ENCODE assay signal across 9 cellular contexts in the genomic region with DNA sequence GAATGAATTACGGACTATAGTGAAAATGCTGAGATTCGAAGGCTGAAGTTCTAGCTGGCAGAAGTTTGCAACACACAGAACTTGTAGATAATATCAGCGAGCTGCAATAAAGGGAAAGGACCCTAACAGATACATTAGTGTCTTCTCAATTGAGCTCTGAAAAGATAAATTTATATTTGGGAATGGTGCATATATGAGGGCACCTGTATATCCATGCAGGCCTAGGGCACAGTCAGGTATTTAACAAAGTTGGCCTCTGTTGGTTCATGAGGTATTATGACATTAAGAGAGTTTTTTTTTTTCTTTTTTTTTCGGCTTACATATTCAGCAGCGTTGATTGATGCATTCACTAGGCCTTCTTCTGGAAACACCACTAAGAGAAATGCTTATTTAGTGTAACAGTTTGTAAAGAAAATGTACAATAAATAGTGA. TPM values are rescaled to one million over a fixed set of nuclear protein-coding genes. Genes with fewer than 3 reads are reported as not detected.
DNase-seq lines count a peak whose midpoint lies in the region; ATAC-seq, FAIRE-seq and TF ChIP-seq lines count a peak whose summit lies in the region.
"Had no signal": no experiment of that assay in that cellular context is flagged by ENCODE, and none has a peak within 500 bp of the region (broad histone marks: within the 10 kb centered on the region; RNA-seq: fewer than 3 reads in every experiment).

No MANE protein-coding gene starts in this region.

- ATAC-seq in HG03354 (IDR thresholded peaks at IDR 0.05; ENCODE audit: poor library complexity, severe bottlenecking, unreplicated experiment): no peak
- no peak for ATAC-seq in HG02852 (IDR thresholded peaks at IDR 0.05; ENCODE audit: unreplicated experiment)

- no peak overlapping the region for H2AFZ ChIP-seq in endothelial cell of umbilical vein (ENCODE audit: low read depth, low read length)

- TF ChIP-seq POLR2A in Peyer's patch (IDR thresholded peaks at IDR 0.05) (no peak), endothelial cell of umbilical vein (IDR thresholded peaks at IDR 0.05; ENCODE audit: low read depth, low read length) (no peak), ovary (IDR thresholded peaks at IDR 0.05) (no peak)

- peaks cover 0 to 3% (median 0%) of the 10 kb centered on the region in 7 donors for H3K9me3 Mint-ChIP-seq in CD14-positive monocyte

- H3K27me3 Mint-ChIP-seq in CD14-positive monocyte (ENCODE audit: low read depth in 3 of 3): peaks cover 7 to 18% (median 10%) of the 10 kb centered on the region in 3 donors

- CTCF ChIA-PET in endothelial cell of umbilical vein (lab: Charles Lee): interaction anchor here (0.7 to 2.7 kb wide), 2 partner anchors 35 to 369 kb away, joined by 3 to 9 read pairs; no protein-coding TSS in a partner anchor

- H3K9me3 ChIP-seq in Peyer's patch (no peaks in the 10 kb centered on the region), endothelial cell of umbilical vein (replicated peaks; ENCODE audit: control insufficient read depth, insufficient read depth, low read length) (no peaks in the 10 kb centered on the region), ovary (no peaks in the 10 kb centered on the region)

- WGBS in ovary, 3 donors: 36 to 54% (median 45%) methylated on average over 5 of the region's 5 CpGs

- peaks cover 4% of the 10 kb centered on the region for H4K20me1 ChIP-seq in endothelial cell of umbilical vein (replicated peaks; ENCODE audit: control insufficient read depth, extremely low read depth, insufficient read depth, low read length)

- no peak overlapping the region for H3K27ac Mint-ChIP-seq in CD14-positive monocyte

- H3K27me3 ChIP-seq in Peyer's patch (no peaks in the 10 kb centered on the region), endothelial cell of umbilical vein (ENCODE audit: control insufficient read depth in 2 of 2, insufficient read depth in 2 of 2, low read length in 2 of 2) (no peaks in the 10 kb centered on the region), ovary (no peaks in the 10 kb centered on the region)

- TF ChIP-seq CTCF in Peyer's patch (IDR thresholded peaks at IDR 0.05): no peak
- no peak for TF ChIP-seq CTCF in endothelial cell of umbilical vein (IDR thresholded peaks at IDR 0.05; ENCODE audit: extremely low read depth in 1 of 2, insufficient read depth in 1 of 2, low read depth in 1 of 2, low read length in 2 of 2)
- no peak for TF ChIP-seq CTCF in ovary (IDR thresholded peaks at IDR 0.05)
- TF ChIP-seq CTCF in CD14-positive monocyte (IDR thresholded peaks at IDR 0.05): no peak

- H3K27ac ChIP-seq in Peyer's patch: peak overlapping the region in 1 of 4 donors; percentile 93
- peak overlapping the region; percentile 60 for H3K27ac ChIP-seq in endothelial cell of umbilical vein (ENCODE audit: insufficient read depth, low read depth, low read length)
- H3K27ac ChIP-seq in ovary: no peak overlapping the region

- intact Hi-C loops in endothelial cell of umbilical vein (cut with micrococcal nuclease) (loop anchor here (5.0 kb wide), 1 partner anchor 233 kb away; no protein-coding TSS in a partner anchor), ovary (cut with DNase I) (loop anchor here in 3 of 4 donors (5.0 to 10.0 kb wide), 2 partner anchors 98 to 100 kb away; no protein-coding TSS in a partner anchor), CD14-positive monocyte (cut with micrococcal nuclease) (loop anchor here in 1 of 2 donors (5.0 kb wide), 1 partner anchor 37 kb away; no protein-coding TSS in a partner anchor)

- POLR2A ChIA-PET in endothelial cell of umbilical vein (lab: Charles Lee): interaction anchor here (0.8 kb wide), 1 partner anchor 72 kb away, joined by 7 read pairs; no protein-coding TSS in a partner anchor

- TF ChIP-seq EP300 in ovary (IDR thresholded peaks at IDR 0.05): no peak

- no peak for FAIRE-seq in endothelial cell of umbilical vein (lab: Jason Lieb, UNC)

- peak overlapping the region; percentile 87 for H3K9ac ChIP-seq in endothelial cell of umbilical vein (replicated peaks; ENCODE audit: extremely low read depth, insufficient read depth, low read length)

- peaks cover 18 to 19% of the 10 kb centered on the region in 2 donors for H3K36me3 Mint-ChIP-seq in CD14-positive monocyte

- H3K4me2 ChIP-seq in endothelial cell of umbilical vein (ENCODE audit: insufficient read depth, low read length): peak overlapping the region; percentile 98

- H3K4me1 ChIP-seq in Peyer's patch (peaks cover 0 to 35% (median 6%) of the 10 kb centered on the region in 4 donors), endothelial cell of umbilical vein (ENCODE audit: control insufficient read depth, extremely low read depth, insufficient read depth, low read length) (peaks cover 38% of the 10 kb centered on the region), ovary (ENCODE audit: insufficient read depth) (peaks cover 4% of the 10 kb centered on the region)

- dilution Hi-C loops in endothelial cell of umbilical vein (cut with MboI; ENCODE audit: extremely low pct_ligation_motif_present, low sequenced_read_pairs): no loop called here

- no TSS peak for BruUV-seq in endothelial cell of umbilical vein (replicated peaks; lab: Mats Ljungman, UMichigan)

- H3K36me3 ChIP-seq in Peyer's patch (peaks cover 0 to 12% (median 0%) of the 10 kb centered on the region in 3 donors), endothelial cell of umbilical vein (ENCODE audit: control insufficient read depth in 2 of 2, extremely low read depth in 1 of 2, insufficient read depth in 2 of 2, low read length in 2 of 2) (peaks cover 3 to 5% of the 10 kb centered on the region in 2 experiments), ovary (no peaks in the 10 kb centered on the region)

- H3K79me2 ChIP-seq in endothelial cell of umbilical vein (ENCODE audit: control insufficient read depth, insufficient read depth, low read length): peaks cover 58% of the 10 kb centered on the region

- peak overlapping the region in 1 of 2 donors; percentile 93 for H3K4me3 Mint-ChIP-seq in CD14-positive monocyte

- H3K4me1 Mint-ChIP-seq in CD14-positive monocyte: peaks cover 42% of the 10 kb centered on the region

- H3K9me1 ChIP-seq in endothelial cell of umbilical vein (replicated peaks; ENCODE audit: control insufficient read depth, extremely low read depth, insufficient read depth, low read length): no peaks in the 10 kb centered on the region

- peak; percentile 16 for DNase-seq in DMS114 treated with DMSO at 0.1 percent for 48 hours (lab: John Stamatoyannopoulos, UW; ENCODE audit: unreplicated experiment)
- DNase-seq in Peyer's patch: no peak
- peak; percentile 67 for DNase-seq in endothelial cell of umbilical vein (ENCODE audit: low read depth, low spot score)
- no peak for DNase-seq in ovary
- no peak for DNase-seq in amygdala (lab: John Stamatoyannopoulos, UW)
- DNase-seq in CD14-positive monocyte (ENCODE audit: low spot score): no peak
- DNase-seq: NCI-H1930 had no signal

- H3K4me3 ChIP-seq in Peyer's patch: peak overlapping the region in 3 of 4 donors; percentile 2 to 96 (median 85)
- H3K4me3 ChIP-seq in endothelial cell of umbilical vein (replicated peaks in 1 of 3; ENCODE audit: insufficient read depth in 1 of 3, low read depth in 1 of 3, low read length in 3 of 3): peak overlapping the region; percentile 72 to 94 (median 91)
- peak overlapping the region; percentile 71 for H3K4me3 ChIP-seq in ovary

TF ChIP-seq in endothelial cell of umbilical vein, 7 proteins besides CTCF, POLR2A, EP300 and RAD21:
- TF ChIP-seq JUN (IDR thresholded peaks at IDR 0.05; ENCODE audit: borderline replicate concordance, insufficient read depth, insufficient read length, low read depth): no peak
- no peak for TF ChIP-seq POLR2AphosphoS5 (IDR thresholded peaks at IDR 0.05; ENCODE audit: insufficient read depth, low read depth, low read length)
- no peak for TF ChIP-seq FOS (IDR thresholded peaks at IDR 0.05; ENCODE audit: borderline replicate concordance, insufficient read depth, low read length)
- TF ChIP-seq EZH2 (IDR thresholded peaks at IDR 0.05; ENCODE audit: borderline replicate concordance, low read depth, low read length, severe bottlenecking): no peak
- peak; percentile 41 for TF ChIP-seq GATA2 (IDR thresholded peaks at IDR 0.05; ENCODE audit: insufficient read depth, insufficient read length, low read depth, low read length)
- no peak for TF ChIP-seq MYC (IDR thresholded peaks at IDR 0.05; ENCODE audit: low read depth, low read length)
TF ChIP-seq in endothelial cell of umbilical vein: peak in this region for 1.

RNA-seq across cellular contexts. Expression of a gene that starts 2.2 kb away (rescaled TPM):
- total RNA-seq in Peyer's patch: 100 to 1,000 TPM in 1 of 4 donors, 10 to 100 TPM in 3; 32.0 to 160 (median 32.9) TPM
- 41.3 and 47.0 TPM in 2 replicates for total RNA-seq in endothelial cell of umbilical vein
- 25.5 and 31.2 TPM in 2 replicates for polyA plus RNA-seq in endothelial cell of umbilical vein
- 15.5 and 15.8 TPM in 2 replicates for polyA plus RNA-seq in endothelial cell of umbilical vein (2011; cell fraction: cytosol; rRNA removed)
- 23.4 and 25.6 TPM in 2 replicates for polyA plus RNA-seq in endothelial cell of umbilical vein (2011; cell fraction: nucleus; rRNA removed)
- polyA plus RNA-seq in endothelial cell of umbilical vein (2012): 11.7 and 12.9 TPM in 2 replicates
- polyA minus RNA-seq in endothelial cell of umbilical vein: 85.6 and 92.4 TPM in 2 replicates
- 32.8 TPM for polyA minus RNA-seq in endothelial cell of umbilical vein (2011; cell fraction: cytosol; rRNA and poly(A)+ RNA removed)
- polyA minus RNA-seq in endothelial cell of umbilical vein (2011; cell fraction: nucleus; rRNA and poly(A)+ RNA removed): 103 and 113 TPM in 2 replicates
- total RNA-seq in ovary: 100 to 1,000 TPM in 2 of 7 donors, 10 to 100 TPM in 5; 34.0 to 115 (median 90.8) TPM
- polyA plus RNA-seq in ovary: 10 to 100 TPM; 11.8 to 23.5 TPM
- 1 to 10 TPM; 1.4 to 5.3 TPM for polyA plus RNA-seq in CD14-positive monocyte

Comparison
In these comparisons a context has a peak if more than half of its experiments do, and no peak if none do; other contexts are left out.
1. DNase-seq: peak in DMS114 treated with DMSO at 0.1 percent for 48 hours (single experiment) and endothelial cell of umbilical vein (single experiment); none in Peyer's patch (0 of 3), ovary (0 of 5), amygdala (0 of 56) and CD14-positive monocyte (single experiment).
2. Peak in every context shown above with its lines, with median percentiles within 50 percentile points of each other: H3K4me3 ChIP-seq.